In genomic region chr15:71279757-71280141, GRCh38 we compare ENCODE assay signal across 10 cellular contexts.
DNase-seq lines count a peak whose midpoint lies in the region; ATAC-seq and TF ChIP-seq lines count a peak whose summit lies in the region.
"Had no signal": no experiment of that assay in that cellular context is flagged by ENCODE, and none has a peak within 500 bp of the region (broad histone marks: within the 10 kb centered on the region; RNA-seq: fewer than 3 reads in every experiment).

No MANE protein-coding gene starts in this region.

- peak overlapping the region; percentile 53 for H3K4me2 ChIP-seq in osteoblast (ENCODE audit: insufficient read depth, low read length)

- no peak overlapping the region for H2AFZ ChIP-seq in osteoblast (ENCODE audit: low read length)

- peak; percentile 11 for ATAC-seq in foreskin keratinocyte

- no peaks in the 10 kb centered on the region for H3K4me1 Mint-ChIP-seq in activated T-helper 1 cell treated with anti-CD3 and anti-CD28 coated beads, Interleukin-12 subunit alpha, Interleukin-12 subunit beta, Interleukin-2, Interleukin-4 antibody, amounts not matched to agents 30 ng/mL and 10 ng/mL and 1 ng/mL, durations not matched to agents 14 hours and 24 hours and 36 hours (ENCODE audit: low read depth)

- no peaks in the 10 kb centered on the region for H3K79me2 ChIP-seq in osteoblast (ENCODE audit: insufficient read depth, low read length)

- H3K27me3 ChIP-seq in AG04450 (ENCODE audit: control insufficient read depth, insufficient read depth, low read length) = no peaks in the 10 kb centered on the region
- H3K27me3 ChIP-seq in foreskin keratinocyte = no peaks in the 10 kb centered on the region
- no peaks in the 10 kb centered on the region for H3K27me3 ChIP-seq in osteoblast (ENCODE audit: insufficient read depth, low read length)
- H3K27me3 ChIP-seq: tibial nerve had no signal

- H4K20me1 ChIP-seq in osteoblast (ENCODE audit: insufficient read depth, low read length) = no peaks in the 10 kb centered on the region

- H3K27ac Mint-ChIP-seq in activated T-helper 1 cell treated with anti-CD3 and anti-CD28 coated beads, Interleukin-12 subunit alpha, Interleukin-12 subunit beta, Interleukin-2, Interleukin-4 antibody, amounts not matched to agents 30 ng/mL and 10 ng/mL and 1 ng/mL, durations not matched to agents 14 hours and 24 hours and 36 hours = no peak overlapping the region

- peak overlapping the region; percentile 63 for H3K27ac ChIP-seq in AG04450 (ENCODE audit: low read depth, low read length)
- peak overlapping the region; percentile 91 for H3K27ac ChIP-seq in RWPE1
- H3K27ac ChIP-seq in foreskin keratinocyte = peak overlapping the region; percentile 86
- peak overlapping the region; percentile 86 for H3K27ac ChIP-seq in osteoblast (ENCODE audit: low read depth, low read length)

- POLR2A ChIA-PET in AG04450 (lab: Yijun Ruan, JAX) (no interaction called here), RWPE1 (lab: Yijun Ruan, JAX; ENCODE audit: low non-redundant PET) (no interaction called here)

- H3K9me3 Mint-ChIP-seq in activated T-helper 1 cell treated with anti-CD3 and anti-CD28 coated beads, Interleukin-12 subunit alpha, Interleukin-12 subunit beta, Interleukin-2, Interleukin-4 antibody, amounts not matched to agents 30 ng/mL and 10 ng/mL and 1 ng/mL, durations not matched to agents 14 hours and 24 hours and 36 hours = no peaks in the 10 kb centered on the region

- peaks cover 9% of the 10 kb centered on the region for H3K27me3 Mint-ChIP-seq in activated T-helper 1 cell treated with anti-CD3 and anti-CD28 coated beads, Interleukin-12 subunit alpha, Interleukin-12 subunit beta, Interleukin-2, Interleukin-4 antibody, amounts not matched to agents 30 ng/mL and 10 ng/mL and 1 ng/mL, durations not matched to agents 14 hours and 24 hours and 36 hours (ENCODE audit: insufficient read depth)

- no peak for DNase-seq in AG04450 (ENCODE audit: low read depth, low spot score)
- peak; percentile 13 for DNase-seq in RWPE1 (ENCODE audit: low spot score)
- no peak for DNase-seq in foreskin keratinocyte
- DNase-seq in osteoblast (ENCODE audit: insufficient read length, low spot score, missing footprints) = no peak
- DNase-seq in activated T-helper 1 cell treated with anti-CD3 and anti-CD28 coated beads, Interleukin-12 subunit alpha, Interleukin-12 subunit beta, Interleukin-2, Interleukin-4 antibody, amounts not matched to agents 30 ng/mL and 10 ng/mL and 1 ng/mL, durations not matched to agents 14 hours and 24 hours and 36 hours (ENCODE audit: low spot score) = no peak
- no peak for DNase-seq in iPS-NIHi11 (ENCODE audit: low spot score)
- no peak for DNase-seq in NCI-H1694 treated with DMSO at 0.1 percent for 48 hours (lab: John Stamatoyannopoulos, UW)
- no peak for DNase-seq in NCI-H146 treated with DMSO at 0.1 percent for 48 hours (lab: John Stamatoyannopoulos, UW; ENCODE audit: unreplicated experiment)
- DNase-seq: effector CD8-positive, alpha-beta T cell had no signal

- H3K36me3 ChIP-seq in osteoblast (ENCODE audit: insufficient read depth, low read length) = no peaks in the 10 kb centered on the region
- H3K36me3 ChIP-seq: tibial nerve had no signal

- H3K4me3 Mint-ChIP-seq in activated T-helper 1 cell treated with anti-CD3 and anti-CD28 coated beads, Interleukin-12 subunit alpha, Interleukin-12 subunit beta, Interleukin-2, Interleukin-4 antibody, amounts not matched to agents 30 ng/mL and 10 ng/mL and 1 ng/mL, durations not matched to agents 14 hours and 24 hours and 36 hours = no peak overlapping the region

- H3K36me3 Mint-ChIP-seq in activated T-helper 1 cell treated with anti-CD3 and anti-CD28 coated beads, Interleukin-12 subunit alpha, Interleukin-12 subunit beta, Interleukin-2, Interleukin-4 antibody, amounts not matched to agents 30 ng/mL and 10 ng/mL and 1 ng/mL, durations not matched to agents 14 hours and 24 hours and 36 hours (ENCODE audit: low read depth) = no peaks in the 10 kb centered on the region

- H3K9me3 ChIP-seq in AG04450 (ENCODE audit: control insufficient read depth, insufficient read depth, low read length) (no peaks in the 10 kb centered on the region), osteoblast (ENCODE audit: low read depth, low read length) (no peaks in the 10 kb centered on the region)
- H3K9me3 ChIP-seq: tibial nerve had no signal

- H3K4me1 ChIP-seq in foreskin keratinocyte (peaks cover 43% of the 10 kb centered on the region), osteoblast (ENCODE audit: insufficient read depth, low read length) (peaks cover 56% of the 10 kb centered on the region)

- no peak overlapping the region for H3K4me3 ChIP-seq in AG04450 (ENCODE audit: low read depth, low read length)
- H3K4me3 ChIP-seq in osteoblast (ENCODE audit: insufficient read depth, low read length) = no peak overlapping the region
- H3K4me3 ChIP-seq: tibial nerve had no signal

- no peak for TF ChIP-seq CTCF in AG04450 (IDR thresholded peaks at IDR 0.05; ENCODE audit: low read depth, low read length)
- TF ChIP-seq CTCF in RWPE1 (conservative IDR thresholded peaks at IDR 0.05; ENCODE audit: low read depth) = no peak
- TF ChIP-seq CTCF in foreskin keratinocyte (conservative IDR thresholded peaks at IDR 0.05) = no peak
- no peak for TF ChIP-seq CTCF in osteoblast (IDR thresholded peaks at IDR 0.05; ENCODE audit: extremely low read depth, low read depth, low read length)

- intact Hi-C loops in activated T-helper 1 cell treated with anti-CD3 and anti-CD28 coated beads, Interleukin-12 subunit alpha, Interleukin-12 subunit beta, Interleukin-2, Interleukin-4 antibody, amounts not matched to agents 30 ng/mL and 10 ng/mL and 1 ng/mL, durations not matched to agents 14 hours and 24 hours and 36 hours (cut with micrococcal nuclease) = no loop called here

- CTCF ChIA-PET in AG04450 (lab: Charles Lee) = no interaction called here
- CTCF ChIA-PET in RWPE1 (lab: Yijun Ruan, JAX) = interaction anchor here (0.6 kb wide), 1 partner anchor 321 kb away, joined by 3 read pairs; no protein-coding TSS in a partner anchor
